In the genomic region with DNA sequence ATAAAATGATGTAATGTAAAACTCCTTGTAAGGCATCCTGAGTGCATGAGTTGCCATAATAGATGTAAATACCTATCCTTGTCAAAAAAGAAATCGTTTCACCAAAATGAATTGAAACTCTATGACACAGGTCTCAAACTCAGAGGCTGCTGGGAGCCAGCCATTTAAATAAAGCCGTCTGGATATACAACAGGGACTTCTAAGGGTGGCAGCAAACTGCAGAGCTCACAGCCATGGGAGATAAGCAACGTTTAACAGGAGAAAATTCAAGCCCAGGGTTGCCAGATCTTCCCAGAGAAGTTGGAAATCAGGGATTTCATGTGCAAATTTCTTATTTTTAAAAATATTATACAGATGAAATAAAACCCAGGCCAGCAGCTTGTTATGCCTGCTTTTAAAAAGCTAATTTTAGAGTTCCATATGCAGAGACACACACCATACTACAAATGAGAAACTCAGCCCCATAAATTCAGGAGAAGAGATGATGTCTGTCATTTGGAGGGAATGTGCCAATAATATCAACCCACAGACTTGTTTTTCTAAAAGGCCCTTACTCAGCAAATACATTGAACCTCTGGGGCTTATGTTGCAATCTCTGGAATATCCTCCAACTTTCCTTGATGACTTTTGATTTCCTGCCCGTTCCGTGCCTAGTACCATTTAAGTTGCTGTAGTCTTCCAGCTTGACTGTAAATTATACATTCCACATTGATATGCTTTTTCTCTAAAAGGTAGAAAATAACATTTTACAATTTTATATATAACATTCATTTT, we compare ENCODE assay signal across 15 cellular contexts.
DNase-seq lines count a peak whose midpoint lies in the region; ATAC-seq and TF ChIP-seq lines count a peak whose summit lies in the region.
"Had no signal": no experiment of that assay in that cellular context is flagged by ENCODE, and none has a peak within 500 bp of the region (broad histone marks: within the 10 kb centered on the region; RNA-seq: fewer than 3 reads in every experiment).

No MANE protein-coding gene starts in this region.

- no peaks in the 10 kb centered on the region for H3K36me3 ChIP-seq in adipocyte (ENCODE audit: control insufficient read depth, insufficient read depth, low read length, severe bottlenecking)
- H3K36me3 ChIP-seq: ascending aorta, colonic mucosa, thoracic aorta, WERI-Rb-1 had no signal

- peak overlapping the region; percentile 72 for H3K27ac Mint-ChIP-seq in osteocyte (ENCODE audit: unreplicated experiment)
- H3K27ac Mint-ChIP-seq: B cell; stimulated activated memory B cell treated with anti-CD40 and anti-IgM and Interleukin-4, amounts not matched to agents 10 μg/mL and 1 μg/mL and 100 μg/mL, for 72 hours had no signal

- no peak overlapping the region for H3K4me3 Mint-ChIP-seq in osteocyte (ENCODE audit: unreplicated experiment)
- H3K4me3 Mint-ChIP-seq: B cell; stimulated activated memory B cell treated with anti-CD40 and anti-IgM and Interleukin-4, amounts not matched to agents 10 μg/mL and 1 μg/mL and 100 μg/mL, for 72 hours had no signal

- H3K4me1 ChIP-seq in adipocyte (ENCODE audit: control insufficient read depth, insufficient read depth, low read length): peaks cover 34% of the 10 kb centered on the region
- H3K4me1 ChIP-seq: ascending aorta, colonic mucosa had no signal

- H3K9me3 Mint-ChIP-seq in osteocyte (ENCODE audit: unreplicated experiment): no peaks in the 10 kb centered on the region
- H3K9me3 Mint-ChIP-seq: stimulated activated memory B cell treated with anti-CD40 and anti-IgM and Interleukin-4, amounts not matched to agents 10 μg/mL and 1 μg/mL and 100 μg/mL, for 72 hours had no signal

- DNase-seq in AG09319 (ENCODE audit: extremely low read depth, low read depth): peak; percentile 62
- DNase-seq in adipocyte (ENCODE audit: low read depth): peak; percentile 65
- DNase-seq in fibroblast of pulmonary artery (ENCODE audit: low read depth): peak; percentile 81
- no peak for DNase-seq in osteocyte (ENCODE audit: extremely low spot score, unreplicated experiment)
- no peak for DNase-seq in MV-4-11 (lab: John Stamatoyannopoulos, UW)
- DNase-seq: activated CD4-positive, alpha-beta T cell treated with anti-CD3 and anti-CD28 coated beads, Interleukin-2, amount 50 U/mL, for 4 hours; colonic mucosa had no signal

- no peak for TF ChIP-seq CTCF in AG09319 (IDR thresholded peaks at IDR 0.05; ENCODE audit: low read depth, low read length)
- no peak for TF ChIP-seq CTCF in fibroblast of pulmonary artery (IDR thresholded peaks at IDR 0.05; ENCODE audit: low read length, missing control alignments)
- TF ChIP-seq CTCF in osteocyte (IDR thresholded peaks at IDR 0.05): no peak

- peaks cover 21% of the 10 kb centered on the region for H3K4me1 Mint-ChIP-seq in osteocyte (ENCODE audit: unreplicated experiment)
- H3K4me1 Mint-ChIP-seq: B cell; stimulated activated memory B cell treated with anti-CD40 and anti-IgM and Interleukin-4, amounts not matched to agents 10 μg/mL and 1 μg/mL and 100 μg/mL, for 72 hours had no signal

- no peaks in the 10 kb centered on the region for H3K9me3 ChIP-seq in adipocyte (ENCODE audit: control insufficient read depth, low read length)
- H3K9me3 ChIP-seq: ascending aorta, colonic mucosa, thoracic aorta had no signal

- ATAC-seq in HG02763 (IDR thresholded peaks at IDR 0.05; ENCODE audit: unreplicated experiment) (no peak), HG03280 (IDR thresholded peaks at IDR 0.05; ENCODE audit: unreplicated experiment) (no peak)
- ATAC-seq in activated CD4-positive, CD25-positive, alpha-beta regulatory T cell treated with anti-CD3 and anti-CD28 coated beads, Interleukin-2, amount 50 U/mL, for 24 hours: no peak
- ATAC-seq: stimulated activated memory B cell treated with anti-CD40 and anti-IgM and Interleukin-4, amounts not matched to agents 10 μg/mL and 1 μg/mL and 100 μg/mL, for 72 hours had no signal

- no peak overlapping the region for H3K4me3 ChIP-seq in adipocyte (ENCODE audit: low read length)
- no peak overlapping the region for H3K4me3 ChIP-seq in fibroblast of pulmonary artery (replicated peaks; ENCODE audit: low read depth, low read length)
- H3K4me3 ChIP-seq: ascending aorta, colonic mucosa, thoracic aorta had no signal

- H3K27me3 ChIP-seq in adipocyte (replicated peaks; ENCODE audit: control insufficient read depth, insufficient read depth, low read length): no peaks in the 10 kb centered on the region
- H3K27me3 ChIP-seq: ascending aorta, colonic mucosa had no signal

- H3K9ac ChIP-seq in adipocyte (ENCODE audit: low read length): peak overlapping the region; percentile 75

- H3K36me3 Mint-ChIP-seq in osteocyte (ENCODE audit: unreplicated experiment): peaks cover 3% of the 10 kb centered on the region
- H3K36me3 Mint-ChIP-seq: stimulated activated memory B cell treated with anti-CD40 and anti-IgM and Interleukin-4, amounts not matched to agents 10 μg/mL and 1 μg/mL and 100 μg/mL, for 72 hours had no signal

- peaks cover 13% of the 10 kb centered on the region for H3K27me3 Mint-ChIP-seq in osteocyte (ENCODE audit: unreplicated experiment)
- H3K27me3 Mint-ChIP-seq: stimulated activated memory B cell treated with anti-CD40 and anti-IgM and Interleukin-4, amounts not matched to agents 10 μg/mL and 1 μg/mL and 100 μg/mL, for 72 hours had no signal

Comparison
In these comparisons a context has a peak if more than half of its experiments do, and no peak if none do; other contexts are left out.
1. DNase-seq: peak in AG09319 (single experiment), adipocyte (single experiment) and fibroblast of pulmonary artery (single experiment); none in osteocyte (single experiment) and MV-4-11 (single experiment).